21 cellular contexts compared by ENCODE assay signal in the genomic region with DNA sequence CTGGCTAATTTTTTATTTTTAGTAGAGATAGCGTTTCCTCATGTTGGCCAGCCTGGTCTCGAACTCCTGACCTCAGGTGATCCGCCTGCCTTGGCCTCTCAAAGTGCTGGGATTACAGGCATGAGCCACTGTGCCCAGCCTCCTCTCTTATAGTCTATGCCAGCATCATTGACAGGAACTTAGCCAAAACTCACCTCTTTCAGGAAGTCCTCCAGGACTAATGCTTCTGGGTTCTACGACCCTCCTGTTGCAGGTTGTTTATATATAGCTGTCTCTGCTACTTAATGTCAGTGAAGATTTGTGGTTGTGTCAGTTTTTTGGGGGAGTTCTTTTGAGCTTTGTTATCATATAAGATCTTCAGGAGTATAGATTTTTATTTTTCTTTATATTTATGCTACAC.
A peak's percentile ranks its signal among the peaks of the same experiment; 100 is the strongest.
DNase-seq lines count a peak whose midpoint lies in the region; ATAC-seq, FAIRE-seq and TF ChIP-seq lines count a peak whose summit lies in the region.
"Had no signal": no experiment of that assay in that cellular context is flagged by ENCODE, and none has a peak within 500 bp of the region (broad histone marks: within the 10 kb centered on the region; RNA-seq: fewer than 3 reads in every experiment).

No MANE protein-coding gene starts in this region.

- DNase-seq in IMR-90 = no peak
- no peak for DNase-seq in K562 (ENCODE audit: extremely low read depth in 1 of 4, low spot score in 3 of 4)
- DNase-seq in prostate gland (ENCODE audit: low spot score) = no peak
- no peak for DNase-seq in transverse colon
- no peak for DNase-seq in mesenchymal stem cell
- no peak for DNase-seq in right cardiac atrium
- DNase-seq: C1 segment of cervical spinal cord; CD4-positive, alpha-beta memory T cell; COR-L47; DMS 273 treated with DMSO at 0.1 percent for 48 hours; H9; KBM-7; NCI-H446 treated with DMSO at 0.1 percent for 48 hours; NCI-H526; NK-92 treated with Interleukin-12 subunit alpha and Interleukin-12 subunit beta, amount 100 ng/mL, for 24 hours; Right ventricle myocardium superior had no signal

- TF ChIP-seq POLR2A in IMR-90 (IDR thresholded peaks at IDR 0.05; ENCODE audit: low read depth, low read length) (no peak), K562 (conservative IDR thresholded peaks at IDR 0.05) (no peak), prostate gland (IDR thresholded peaks at IDR 0.05) (no peak), transverse colon (IDR thresholded peaks at IDR 0.05) (no peak)

- H3K4me2 ChIP-seq in IMR-90 (ENCODE audit: low read depth, low read length) (no peak overlapping the region), K562 (ENCODE audit: insufficient read depth, low read length) (no peak overlapping the region), mesenchymal stem cell (ENCODE audit: low read length, poor library complexity, severe bottlenecking) (no peak overlapping the region)
- H3K4me2 ChIP-seq: GM23338 had no signal

- H2BK120ac ChIP-seq in IMR-90 (ENCODE audit: low read depth, low read length) = peak overlapping the region; percentile 99
- H2BK120ac ChIP-seq in mesenchymal stem cell (ENCODE audit: low read depth, low read length) = no peak overlapping the region

- H3K4ac ChIP-seq in IMR-90 (ENCODE audit: low read depth, low read length) (peak overlapping the region; percentile 96), mesenchymal stem cell (ENCODE audit: low read depth in 1 of 2, low read length in 2 of 2) (no peak overlapping the region)

- H3K27ac ChIP-seq in IMR-90 (ENCODE audit: insufficient read depth, low read length) (peak overlapping the region; percentile 80; the same call in 1 of the 2 replicates), K562 (ENCODE audit: extremely low read depth, low read depth, low read length) (no peak overlapping the region), prostate gland (peak overlapping the region; percentile 30 to 48), transverse colon (peak overlapping the region; percentile 57 to 82 (median 71)), mesenchymal stem cell (ENCODE audit: low read length, poor library complexity, severe bottlenecking) (no peak overlapping the region), right cardiac atrium (ENCODE audit: low read length) (no peak overlapping the region)

- H2BK15ac ChIP-seq in IMR-90 (ENCODE audit: low read depth, low read length) (peak overlapping the region; percentile 76; the same call in 1 of the 3 replicates), mesenchymal stem cell (ENCODE audit: low read depth, poor library complexity, severe bottlenecking) (no peak overlapping the region)

- H3K9ac ChIP-seq in IMR-90 (ENCODE audit: low read depth, low read length) (no peak overlapping the region), K562 (ENCODE audit: insufficient read depth in 1 of 2, low read depth in 2 of 2, low read length in 2 of 2) (no peak overlapping the region), mesenchymal stem cell (ENCODE audit: low read length) (no peak overlapping the region)

- peak overlapping the region in 1 of 2 experiments; percentile 35 for H2BK12ac ChIP-seq in mesenchymal stem cell (ENCODE audit: low read length in 2 of 2)

- H4K5ac ChIP-seq in IMR-90 (ENCODE audit: low read depth, low read length) = peak overlapping the region; percentile 42

- peak overlapping the region; percentile 18 to 64; a peak in 2 of 4 replicates for H4K8ac ChIP-seq in IMR-90 (ENCODE audit: low read depth in 2 of 2, low read length in 2 of 2)
- no peak overlapping the region for H4K8ac ChIP-seq in mesenchymal stem cell (ENCODE audit: low read length)

- 100% methylated on average over 3 of the region's 4 CpGs; no CpG with 5 or more reads in 1 of the 2 experiments for WGBS in IMR-90 (ENCODE audit: extremely low coverage in 2 of 2, insufficient read length in 1 of 2), 2 experiments
- 5% methylated on average over 4 of the region's 4 CpGs for WGBS in K562 (ENCODE audit: insufficient coverage, low coverage, missing lambda C conversion rate)
- WGBS in prostate gland = 90% methylated on average over 4 of the region's 4 CpGs
- 70 to 87% methylated on average over 3 to 4 of the region's 4 CpGs for WGBS in transverse colon (ENCODE audit: low coverage in 1 of 2), 2 donors
- 100% methylated on average over 3 of the region's 4 CpGs for WGBS in mesenchymal stem cell
- WGBS in right cardiac atrium = 93% methylated on average over 4 of the region's 4 CpGs

- H3K9me3 ChIP-seq in IMR-90 (ENCODE audit: control insufficient read depth, insufficient read depth, low read length) (peaks cover 7% of the 10 kb centered on the region; the same call in 1 of the 2 replicates), K562 (replicated peaks; ENCODE audit: control insufficient read depth, insufficient read depth, low read depth, low read length) (no peaks in the 10 kb centered on the region), prostate gland (no peaks in the 10 kb centered on the region), transverse colon (peaks cover 5 to 8% of the 10 kb centered on the region in 2 donors), mesenchymal stem cell (ENCODE audit: control insufficient read depth, low read length) (peaks cover 13% of the 10 kb centered on the region), right cardiac atrium (ENCODE audit: control insufficient read depth, low read length) (no peaks in the 10 kb centered on the region)

- no peak overlapping the region for H3K23ac ChIP-seq in IMR-90 (ENCODE audit: low read depth, low read length)
- H3K23ac ChIP-seq in mesenchymal stem cell (ENCODE audit: low read length in 2 of 2) = no peak overlapping the region

- in situ Hi-C loops in IMR-90 (cut with MboI; ENCODE audit: low sequenced_read_pairs) = no loop called here
- in situ Hi-C loops in K562 (cut with MboI) = no loop called here
- in situ Hi-C loops in transverse colon (cut with MboI; ENCODE audit: low pct_ligation_motif_present in 1 of 4, low pct_unique_long_range_greater_than_20kb in 1 of 4, low sequenced_read_pairs in 3 of 4) = no loop called here

- H2BK5ac ChIP-seq in IMR-90 (ENCODE audit: low read depth, low read length, poor library complexity, severe bottlenecking) (peak overlapping the region; percentile 98), mesenchymal stem cell (ENCODE audit: low read depth, low read length, poor library complexity, severe bottlenecking) (no peak overlapping the region)

- H3K18ac ChIP-seq in IMR-90 (ENCODE audit: low read depth, low read length) (peak overlapping the region; percentile 55), mesenchymal stem cell (ENCODE audit: low read depth in 1 of 2, low read length in 2 of 2) (peak overlapping the region in 1 of 2 experiments; percentile 0)

- no peaks in the 10 kb centered on the region for H3K79me2 ChIP-seq in K562 (ENCODE audit: control insufficient read depth, insufficient read depth, low read length)

- TF ChIP-seq EP300 in K562 (IDR thresholded peaks at IDR 0.05; ENCODE audit: low read length) (no peak), transverse colon (IDR thresholded peaks at IDR 0.05; ENCODE audit: low read depth) (no peak)

- H2AFZ ChIP-seq in IMR-90 (replicated peaks; ENCODE audit: low read length, poor library complexity) (no peak overlapping the region), K562 (ENCODE audit: low read depth, low read length) (no peak overlapping the region), mesenchymal stem cell (ENCODE audit: low read depth, low read length) (no peak overlapping the region)

- H2BK20ac ChIP-seq in IMR-90 (ENCODE audit: low read depth, low read length) = peak overlapping the region; percentile 90

- H3K14ac ChIP-seq in IMR-90 (replicated peaks; ENCODE audit: low read depth, low read length) = peak overlapping the region; percentile 72
- H3K14ac ChIP-seq in mesenchymal stem cell (ENCODE audit: low read length in 2 of 2) = no peak overlapping the region

- no peaks in the 10 kb centered on the region for H3K36me3 ChIP-seq in IMR-90 (ENCODE audit: control insufficient read depth, insufficient read depth, low read length)
- no peaks in the 10 kb centered on the region for H3K36me3 ChIP-seq in K562 (ENCODE audit: control insufficient read depth, insufficient read depth, low read length)
- no peaks in the 10 kb centered on the region for H3K36me3 ChIP-seq in prostate gland
- no peaks in the 10 kb centered on the region for H3K36me3 ChIP-seq in transverse colon
- H3K36me3 ChIP-seq in mesenchymal stem cell (ENCODE audit: control insufficient read depth in 1 of 2, insufficient read depth in 2 of 2, low read depth in 1 of 2, low read length in 2 of 2) = no peaks in the 10 kb centered on the region
- H3K36me3 ChIP-seq: SJSA1 had no signal

- TF ChIP-seq CTCF in IMR-90 (conservative IDR thresholded peaks at IDR 0.05; ENCODE audit: low read depth, low read length) = no peak
- TF ChIP-seq CTCF in K562 (IDR thresholded peaks at IDR 0.05 in 2 of 3, conservative IDR thresholded peaks at IDR 0.05 in 1 of 3; ENCODE audit: insufficient read depth in 2 of 3, low read depth in 1 of 3, low read length in 3 of 3) = no peak
- no peak for TF ChIP-seq CTCF in prostate gland (IDR thresholded peaks at IDR 0.05)
- no peak for TF ChIP-seq CTCF in transverse colon (IDR thresholded peaks at IDR 0.05)

- intact Hi-C loops in IMR-90 (cut with micrococcal nuclease) (no loop called here), K562 (cut with micrococcal nuclease) (no loop called here), prostate gland (cut with DNase I) (loop anchor here (5.0 kb wide), 1 partner anchor 111 kb away; the partner anchor contains the start of gene CDC42EP3), transverse colon (cut with DNase I; ENCODE audit: low total_unique reads) (no loop called here), right cardiac atrium (cut with DNase I) (no loop called here)

- BruUV-seq in IMR-90 (replicated peaks; lab: Mats Ljungman, UMichigan) (no TSS peak), K562 (replicated peaks; lab: Mats Ljungman, UMichigan) (no TSS peak)

- H2AK9ac ChIP-seq in IMR-90 (replicated peaks; ENCODE audit: low read depth, low read length, poor library complexity) = no peak overlapping the region

- TF ChIP-seq RAD21 in IMR-90 (IDR thresholded peaks at IDR 0.05; ENCODE audit: low read length) (no peak), K562 (CRISPR knock-in tag; conservative IDR thresholded peaks at IDR 0.05 in 1 of 2, IDR thresholded peaks at IDR 0.05 in 1 of 2) (no peak)

- H3K9me1 ChIP-seq in IMR-90 (ENCODE audit: insufficient read depth, low read length) (peaks cover 24% of the 10 kb centered on the region), K562 (ENCODE audit: control insufficient read depth, insufficient read depth, low read length) (no peaks in the 10 kb centered on the region)

- FAIRE-seq in K562 (lab: Jason Lieb, UNC) = no peak
- FAIRE-seq: GM18507, HepG2 had no signal

- peaks cover under 1 to 31% of the 10 kb centered on the region in 2 experiments; a peak in 3 of 4 replicates for H3K79me1 ChIP-seq in IMR-90 (ENCODE audit: low read depth in 1 of 2, low read length in 2 of 2)
- H3K79me1 ChIP-seq in mesenchymal stem cell (replicated peaks; ENCODE audit: low read length, poor library complexity, severe bottlenecking) = no peaks in the 10 kb centered on the region

- ATAC-seq in IMR-90 (ENCODE audit: low read depth) = no peak
- no peak for ATAC-seq in K562
- ATAC-seq in GM18873 (IDR thresholded peaks at IDR 0.05; ENCODE audit: low FRiP score, unreplicated experiment) = no peak
- no peak for ATAC-seq in right cardiac atrium
- ATAC-seq: GM23338, HepG2 had no signal

- CTCF ChIA-PET in IMR-90 (lab: Yijun Ruan, JAX) = interaction anchor here (1.2 kb wide), 1 partner anchor 140 kb away, joined by 3 read pairs; no protein-coding TSS in a partner anchor
- CTCF ChIA-PET in K562 (lab: Yijun Ruan, JAX; ENCODE audit: low intra/inter-chr PET ratio) = no interaction called here

- H4K20me1 ChIP-seq in IMR-90 (ENCODE audit: insufficient read depth, low read length) (no peaks in the 10 kb centered on the region), K562 (replicated peaks; ENCODE audit: control insufficient read depth, insufficient read depth, low read length) (no peaks in the 10 kb centered on the region)

- H3K4me3 ChIP-seq in IMR-90 (ENCODE audit: insufficient read depth, low read depth, low read length) (no peak overlapping the region), K562 (no peak overlapping the region), prostate gland (no peak overlapping the region), transverse colon (no peak overlapping the region), mesenchymal stem cell (ENCODE audit: insufficient read depth in 1 of 2, low read depth in 1 of 2, low read length in 2 of 2) (no peak overlapping the region), right cardiac atrium (ENCODE audit: low read length) (no peak overlapping the region)
- H3K4me3 ChIP-seq: GM23338, SJSA1 had no signal

- peak overlapping the region; percentile 94 for H2AK5ac ChIP-seq in IMR-90 (ENCODE audit: low read depth, low read length)
- no peak overlapping the region for H2AK5ac ChIP-seq in mesenchymal stem cell (ENCODE audit: low read length, severe bottlenecking)

- H3K56ac ChIP-seq in IMR-90 (ENCODE audit: extremely low read depth, insufficient read depth, low read length) = 0 out of 2 replicates have a peak overlapping the region, but pooled peaks have one; percentile 22

- peak overlapping the region; percentile 87; the same call in 1 of the 2 replicates for H4K91ac ChIP-seq in IMR-90 (ENCODE audit: insufficient read depth, low read depth, low read length)
- H4K91ac ChIP-seq in mesenchymal stem cell (ENCODE audit: low read length) = no peak overlapping the region

- POLR2A ChIA-PET in IMR-90 (lab: Charles Lee; ENCODE audit: unreplicated experiment) = no interaction called here
- POLR2A ChIA-PET in K562 (lab: Yijun Ruan, JAX) = no interaction called here

- H3K27me3 ChIP-seq in IMR-90 (ENCODE audit: control insufficient read depth, insufficient read depth, low read length) (no peaks in the 10 kb centered on the region), K562 (ENCODE audit: control insufficient read depth in 2 of 2, insufficient read depth in 2 of 2, low read length in 2 of 2) (no peaks in the 10 kb centered on the region; a peak in 1 of 5 replicates), prostate gland (replicated peaks; ENCODE audit: insufficient read depth) (no peaks in the 10 kb centered on the region), transverse colon (no peaks in the 10 kb centered on the region), mesenchymal stem cell (ENCODE audit: control insufficient read depth in 1 of 2, insufficient read depth in 1 of 2, low read length in 2 of 2) (no peaks in the 10 kb centered on the region), right cardiac atrium (ENCODE audit: control insufficient read depth, insufficient read depth) (no peaks in the 10 kb centered on the region)
- H3K27me3 ChIP-seq: SJSA1 had no signal

- dilution Hi-C loops in IMR-90 (cut with HindIII; ENCODE audit: low sequenced_read_pairs, unreplicated experiment) = no loop called here

- H3K4me1 ChIP-seq in IMR-90 (ENCODE audit: control insufficient read depth, insufficient read depth, low read length) (peaks cover 40% of the 10 kb centered on the region), K562 (replicated peaks in 1 of 2; ENCODE audit: control insufficient read depth in 2 of 2, insufficient read depth in 2 of 2, low read length in 2 of 2) (no peaks in the 10 kb centered on the region; a peak in 1 of 5 replicates), prostate gland (replicated peaks) (no peaks in the 10 kb centered on the region), transverse colon (peaks cover 14 to 66% (median 14%) of the 10 kb centered on the region in 4 donors), mesenchymal stem cell (ENCODE audit: control insufficient read depth, insufficient read depth, low read depth, low read length) (peaks cover 12% of the 10 kb centered on the region), right cardiac atrium (ENCODE audit: control insufficient read depth, insufficient read depth, low read length) (peaks cover 1% of the 10 kb centered on the region)

Comparison
In these comparisons a context has a peak if more than half of its experiments do, and no peak if none do; other contexts are left out.
1. H3K27ac ChIP-seq: peak in IMR-90 (single experiment), prostate gland (2 of 2) and transverse colon (4 of 4); none in K562 (single experiment), mesenchymal stem cell (single experiment) and right cardiac atrium (single experiment).